In the genomic region with DNA sequence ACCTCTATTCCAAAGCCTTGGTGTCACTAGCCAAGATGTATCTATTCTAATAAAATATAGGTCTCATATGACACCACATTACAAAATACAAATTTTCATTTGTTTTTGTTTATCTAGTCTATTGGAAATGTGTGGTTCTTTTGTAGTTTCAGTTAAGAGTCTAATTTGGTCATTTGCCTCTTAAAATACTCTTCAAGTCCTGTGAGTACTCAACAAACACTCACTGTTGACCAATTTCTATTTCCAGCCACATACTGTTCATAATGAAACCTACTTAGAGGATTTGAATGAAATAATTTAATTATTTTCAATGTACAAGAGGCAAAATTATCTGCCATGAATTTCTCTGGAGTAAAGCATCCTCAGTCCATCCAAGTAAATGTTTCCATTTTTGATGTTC, we compare ENCODE assay signal across 18 cellular contexts. TPM values are rescaled to one million over a fixed set of nuclear protein-coding genes. Genes with fewer than 3 reads are reported as not detected.
DNase-seq lines count a peak whose midpoint lies in the region; ATAC-seq, FAIRE-seq and TF ChIP-seq lines count a peak whose summit lies in the region.
"Had no signal": no experiment of that assay in that cellular context is flagged by ENCODE, and none has a peak within 500 bp of the region (broad histone marks: within the 10 kb centered on the region; RNA-seq: fewer than 3 reads in every experiment).

No MANE protein-coding gene starts in this region.

- in situ Hi-C loops in GM12878 (cut with MboI), result no loop called here

- no peak for TF ChIP-seq EP300 in GM12878 (IDR thresholded peaks at IDR 0.05; ENCODE audit: borderline replicate concordance in 1 of 2, control insufficient read depth in 1 of 2, low read depth in 2 of 2, low read length in 2 of 2)

- FAIRE-seq in GM12878 (lab: Jason Lieb, UNC), result no peak
- FAIRE-seq: A549 had no signal

- no peak overlapping the region for H3K9ac ChIP-seq in GM12878 (ENCODE audit: control insufficient read depth, insufficient read depth, low read length)
- H3K9ac ChIP-seq: GM23248 had no signal

- H3K4me2 ChIP-seq in GM12878 (ENCODE audit: control insufficient read depth, insufficient read depth) (no peak overlapping the region), osteoblast (ENCODE audit: insufficient read depth, low read length) (peak overlapping the region; percentile 30)
- H3K4me2 ChIP-seq: A549 had no signal

- no peak for TF ChIP-seq RAD21 in GM12878 (IDR thresholded peaks at IDR 0.05; ENCODE audit: insufficient read depth, low read depth, low read length)

- ATAC-seq in GM18868 (IDR thresholded peaks at IDR 0.05; ENCODE audit: unreplicated experiment) (peak; percentile 78), GM12878 (no peak), esophagus mucosa (no peak)
- ATAC-seq: A549 had no signal

- intact Hi-C loops in GM12878 (cut with micrococcal nuclease; ENCODE audit: unreplicated experiment), result no loop called here

- no TSS peak for BruUV-seq in GM12878 (replicated peaks; lab: Mats Ljungman, UMichigan)

- no peak for TF ChIP-seq POLR2A in GM12878 (IDR thresholded peaks at IDR 0.05; ENCODE audit: low read depth, low read length)

- H3K27me3 ChIP-seq in GM12878 (replicated peaks in 1 of 2; ENCODE audit: control insufficient read depth in 2 of 2, insufficient read depth in 2 of 2, low read length in 1 of 2), result no peaks in the 10 kb centered on the region; a peak in 1 of 4 replicates
- no peaks in the 10 kb centered on the region for H3K27me3 ChIP-seq in osteoblast (ENCODE audit: insufficient read depth, low read length)

- RAD21 ChIA-PET in GM12878 (lab: Charles Lee; ENCODE audit: unreplicated experiment), result no interaction called here

- CTCF ChIA-PET in GM12878 (lab: Yijun Ruan, JAX), result interaction anchor here (0.6 to 1.7 kb wide), 2 partner anchors 49 to 1045 kb away, joined by 3 to 4 read pairs; no protein-coding TSS in a partner anchor

- H4K20me1 ChIP-seq in GM12878 (ENCODE audit: control insufficient read depth, insufficient read depth) (no peaks in the 10 kb centered on the region), osteoblast (ENCODE audit: insufficient read depth, low read length) (no peaks in the 10 kb centered on the region)

- no peak overlapping the region for H3K4me3 ChIP-seq in GM12878
- H3K4me3 ChIP-seq in osteoblast (ENCODE audit: insufficient read depth, low read length), result no peak overlapping the region
- H3K4me3 ChIP-seq: A549, GM23248 had no signal

- no peaks in the 10 kb centered on the region for H3K4me1 ChIP-seq in GM12878 (ENCODE audit: control insufficient read depth, insufficient read depth, low read length)
- H3K4me1 ChIP-seq in osteoblast (ENCODE audit: insufficient read depth, low read length), result peaks cover 26% of the 10 kb centered on the region
- H3K4me1 ChIP-seq: A549 had no signal

- DNase-seq in GM10266 (ENCODE audit: extremely low spot score) (peak; percentile 33), GM12878 (ENCODE audit: low read depth, low spot score) (no peak), osteoblast (ENCODE audit: insufficient read length, low spot score, missing footprints) (no peak), ecto neural progenitor cell (ENCODE audit: low spot score) (no peak), germinal center (ENCODE audit: low spot score) (no peak)
- no peak for DNase-seq in stimulated activated naive CD4-positive, alpha-beta T cell (lab: John Stamatoyannopoulos, UW)
- DNase-seq: DMS79; GM23248; NCI-H1048; NCI-H146; NCI-H2227 treated with DMSO at 0.1 percent for 48 hours; NCI-H526; NK-92 treated with Interleukin-12 subunit alpha and Interleukin-12 subunit beta, amount 100 ng/mL, for 24 hours; OCI-M1; RPMI8226 had no signal

- H2AFZ ChIP-seq in GM12878 (ENCODE audit: control insufficient read depth, low read depth, low read length), result no peak overlapping the region
- no peak overlapping the region for H2AFZ ChIP-seq in osteoblast (ENCODE audit: low read length)
- H2AFZ ChIP-seq: GM23248 had no signal

- no peak for TF ChIP-seq CTCF in GM10266 (IDR thresholded peaks at IDR 0.05; ENCODE audit: control insufficient read depth, insufficient read depth, low read depth, missing control alignments)
- no peak for TF ChIP-seq CTCF in GM12878 (IDR thresholded peaks at IDR 0.05 in 2 of 3, conservative IDR thresholded peaks at IDR 0.05 in 1 of 3; ENCODE audit: control insufficient read depth in 2 of 3, extremely low read depth in 1 of 3, insufficient read depth in 1 of 3, low read depth in 3 of 3, low read length in 3 of 3)
- TF ChIP-seq CTCF in osteoblast (IDR thresholded peaks at IDR 0.05; ENCODE audit: extremely low read depth, low read depth, low read length), result no peak

- H3K79me2 ChIP-seq in GM12878 (ENCODE audit: control insufficient read depth, insufficient read depth, low read length) (no peaks in the 10 kb centered on the region), osteoblast (ENCODE audit: insufficient read depth, low read length) (no peaks in the 10 kb centered on the region)

- POLR2A ChIA-PET in GM12878 (lab: Charles Lee), result no interaction called here

- H3K27ac ChIP-seq in GM12878 (ENCODE audit: control insufficient read depth, insufficient read depth) (no peak overlapping the region), osteoblast (ENCODE audit: low read depth, low read length) (peak overlapping the region; percentile 69)
- H3K27ac ChIP-seq: A549, GM23248 had no signal

- H3K9me3 ChIP-seq in GM12878 (replicated peaks; ENCODE audit: control insufficient read depth, insufficient read depth, low read length), result no peaks in the 10 kb centered on the region
- H3K9me3 ChIP-seq in osteoblast (ENCODE audit: low read depth, low read length), result no peaks in the 10 kb centered on the region
- H3K9me3 ChIP-seq: A549 had no signal

- H3K36me3 ChIP-seq in GM12878 (ENCODE audit: control insufficient read depth in 2 of 2, insufficient read depth in 2 of 2, low read length in 1 of 2), result no peaks in the 10 kb centered on the region
- H3K36me3 ChIP-seq in osteoblast (ENCODE audit: insufficient read depth, low read length), result no peaks in the 10 kb centered on the region

- SMC1A ChIA-PET in GM12878 (lab: Charles Lee; ENCODE audit: uncharacterized antibody, unreplicated experiment), result interaction anchor here (0.6 kb wide), 1 partner anchor 50 kb away, joined by 6 read pairs; no protein-coding TSS in a partner anchor

TF ChIP-seq in GM12878, 131 proteins besides CTCF, POLR2A, EP300 and RAD21:
- TF ChIP-seq, protein P1, sequence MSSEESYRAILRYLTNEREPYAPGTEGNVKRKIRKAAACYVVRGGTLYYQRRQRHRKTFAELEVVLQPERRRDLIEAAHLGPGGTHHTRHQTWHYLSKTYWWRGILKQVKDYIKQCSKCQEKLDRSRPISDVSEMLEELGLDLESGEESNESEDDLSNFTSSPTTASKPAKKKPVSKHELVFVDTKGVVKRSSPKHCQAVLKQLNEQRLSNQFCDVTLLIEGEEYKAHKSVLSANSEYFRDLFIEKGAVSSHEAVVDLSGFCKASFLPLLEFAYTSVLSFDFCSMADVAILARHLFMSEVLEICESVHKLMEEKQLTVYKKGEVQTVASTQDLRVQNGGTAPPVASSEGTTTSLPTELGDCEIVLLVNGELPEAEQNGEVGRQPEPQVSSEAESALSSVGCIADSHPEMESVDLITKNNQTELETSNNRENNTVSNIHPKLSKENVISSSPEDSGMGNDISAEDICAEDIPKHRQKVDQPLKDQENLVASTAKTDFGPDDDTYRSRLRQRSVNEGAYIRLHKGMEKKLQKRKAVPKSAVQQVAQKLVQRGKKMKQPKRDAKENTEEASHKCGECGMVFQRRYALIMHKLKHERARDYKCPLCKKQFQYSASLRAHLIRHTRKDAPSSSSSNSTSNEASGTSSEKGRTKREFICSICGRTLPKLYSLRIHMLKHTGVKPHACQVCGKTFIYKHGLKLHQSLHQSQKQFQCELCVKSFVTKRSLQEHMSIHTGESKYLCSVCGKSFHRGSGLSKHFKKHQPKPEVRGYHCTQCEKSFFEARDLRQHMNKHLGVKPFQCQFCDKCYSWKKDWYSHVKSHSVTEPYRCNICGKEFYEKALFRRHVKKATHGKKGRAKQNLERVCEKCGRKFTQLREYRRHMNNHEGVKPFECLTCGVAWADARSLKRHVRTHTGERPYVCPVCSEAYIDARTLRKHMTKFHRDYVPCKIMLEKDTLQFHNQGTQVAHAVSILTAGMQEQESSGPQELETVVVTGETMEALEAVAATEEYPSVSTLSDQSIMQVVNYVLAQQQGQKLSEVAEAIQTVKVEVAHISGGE (CRISPR knock-in tag; IDR thresholded peaks at IDR 0.05), result no peak
- TF ChIP-seq MEF2A (IDR thresholded peaks at IDR 0.05; ENCODE audit: insufficient read depth, low read depth, low read length), result 0 out of 2 replicates have a peak, but pooled peaks have one; percentile 25

RNA-seq across cellular contexts. Expression of gene SLC1A3, which starts 40.6 kb away (rescaled TPM):
- 17.0 and 21.9 TPM in 2 replicates for total RNA-seq in GM12878 (2013; cell fraction: nucleolus; rRNA removed)
- total RNA-seq in GM12878 (2014; rRNA removed) (3.2 and 3.4 TPM in 2 replicates), GM12878 (2014; rRNA removed; fragmentation: Illumina TruSeq; extraction: Trizol) (3.1 and 3.9 TPM in 2 replicates), GM12878 (2021) (3.4 TPM in 2 replicates), osteoblast (45.2 and 76.9 TPM in 2 replicates), esophagus mucosa (14.7 TPM)
- polyA plus RNA-seq in GM12878 (2011; ENCODE audit: low read depth), result not detected
- polyA plus RNA-seq in GM12878 (2011; rRNA removed) (0.20 and 0.23 TPM in 2 replicates), GM12878 (2014; fragmentation: Illumina TruSeq; extraction: Trizol) (3.6 and 4.5 TPM in 2 replicates), GM12878 (2014; fragmentation: Nextera tagmentation; extraction: Ambion mirVana) (1 to 10 TPM; 3.5 to 4.0 TPM), GM12878 (2014; rRNA removed) (2.0 and 4.4 TPM in 2 replicates), GM12878 (2016; fragmentation: Nextera tagmentation; extraction: Ambion mirVana) (1 to 10 TPM; 3.0 to 3.3 TPM)
- polyA plus RNA-seq in GM12878 (2011; cell fraction: cytosol; rRNA removed), result 0.07 and 0.13 TPM in 2 replicates
- polyA plus RNA-seq in GM12878 (2011; cell fraction: nucleus; rRNA removed), result 0.22 and 0.39 TPM in 2 replicates
- polyA plus RNA-seq in GM12878 (2012), result 0.14 TPM in 1 of 2 replicates, not detected in the other
- 1.2 TPM in 1 of 2 replicates, not detected in the other for polyA minus RNA-seq in GM12878 (2011; rRNA and poly(A)+ RNA removed)
- 2.7 TPM in 1 of 2 replicates, not detected in the other for polyA minus RNA-seq in GM12878 (2011; cell fraction: cytosol; rRNA and poly(A)+ RNA removed)
- polyA minus RNA-seq in GM12878 (2011; cell fraction: nucleus; rRNA and poly(A)+ RNA removed), result 0.38 and 0.97 TPM in 2 replicates
- polyA plus RNA-seq: A549 had no signal
